Comparison of ENCODE assay signal across 2 cellular contexts in genomic region chr3:2810723-2811122, GRCh38.
TF ChIP-seq lines count a peak whose summit lies in the region.

No MANE protein-coding gene starts in this region.

TF ChIP-seq in GM23338, 12 proteins besides CTCF, POLR2A, EP300 and RAD21 (continued from another document):
- TF ChIP-seq, protein P1, sequence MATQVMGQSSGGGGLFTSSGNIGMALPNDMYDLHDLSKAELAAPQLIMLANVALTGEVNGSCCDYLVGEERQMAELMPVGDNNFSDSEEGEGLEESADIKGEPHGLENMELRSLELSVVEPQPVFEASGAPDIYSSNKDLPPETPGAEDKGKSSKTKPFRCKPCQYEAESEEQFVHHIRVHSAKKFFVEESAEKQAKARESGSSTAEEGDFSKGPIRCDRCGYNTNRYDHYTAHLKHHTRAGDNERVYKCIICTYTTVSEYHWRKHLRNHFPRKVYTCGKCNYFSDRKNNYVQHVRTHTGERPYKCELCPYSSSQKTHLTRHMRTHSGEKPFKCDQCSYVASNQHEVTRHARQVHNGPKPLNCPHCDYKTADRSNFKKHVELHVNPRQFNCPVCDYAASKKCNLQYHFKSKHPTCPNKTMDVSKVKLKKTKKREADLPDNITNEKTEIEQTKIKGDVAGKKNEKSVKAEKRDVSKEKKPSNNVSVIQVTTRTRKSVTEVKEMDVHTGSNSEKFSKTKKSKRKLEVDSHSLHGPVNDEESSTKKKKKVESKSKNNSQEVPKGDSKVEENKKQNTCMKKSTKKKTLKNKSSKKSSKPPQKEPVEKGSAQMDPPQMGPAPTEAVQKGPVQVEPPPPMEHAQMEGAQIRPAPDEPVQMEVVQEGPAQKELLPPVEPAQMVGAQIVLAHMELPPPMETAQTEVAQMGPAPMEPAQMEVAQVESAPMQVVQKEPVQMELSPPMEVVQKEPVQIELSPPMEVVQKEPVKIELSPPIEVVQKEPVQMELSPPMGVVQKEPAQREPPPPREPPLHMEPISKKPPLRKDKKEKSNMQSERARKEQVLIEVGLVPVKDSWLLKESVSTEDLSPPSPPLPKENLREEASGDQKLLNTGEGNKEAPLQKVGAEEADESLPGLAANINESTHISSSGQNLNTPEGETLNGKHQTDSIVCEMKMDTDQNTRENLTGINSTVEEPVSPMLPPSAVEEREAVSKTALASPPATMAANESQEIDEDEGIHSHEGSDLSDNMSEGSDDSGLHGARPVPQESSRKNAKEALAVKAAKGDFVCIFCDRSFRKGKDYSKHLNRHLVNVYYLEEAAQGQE (IDR thresholded peaks at IDR 0.05; ENCODE audit: unreplicated experiment), result peak; percentile 76

TF ChIP-seq in liver, 16 proteins besides CTCF, POLR2A, EP300 and RAD21:
- TF ChIP-seq, protein P1 (IDR thresholded peaks at IDR 0.05), result peak; percentile 98
- no peak for TF ChIP-seq YY1 (IDR thresholded peaks at IDR 0.05)
TF ChIP-seq in liver: peak in this region for 1.
